In genomic region chrX:42602566-42602965, GRCh38 we compare ENCODE assay signal across 21 cellular contexts.
"Had no signal": no experiment of that assay in that cellular context is flagged by ENCODE, and none has a peak within 500 bp of the region (broad histone marks: within the 10 kb centered on the region; RNA-seq: fewer than 3 reads in every experiment).

No MANE protein-coding gene starts in this region.

- DNase-seq: effector memory CD4-positive, alpha-beta T cell; esophagus squamous epithelium; foreskin keratinocyte; head of caudate nucleus; hippocampal formation; mammary epithelial cell; mucosa of descending colon; natural killer cell; nucleus accumbens; ovary; right cardiac atrium; stimulated activated CD4-positive, alpha-beta T cell treated with anti-CD3 and anti-CD28 coated beads, Interleukin-4, amount 100 ng/mL, for 1 hour; stimulated activated CD8-positive, alpha-beta memory T cell treated with anti-CD3 and anti-CD28 coated beads, Interleukin-4, amount 100 ng/mL, for 48 hours; stimulated activated naive CD8-positive, alpha-beta T cell treated with anti-CD3 and anti-CD28 coated beads, Interleukin-15, Interleukin-2, amounts not matched to agents 100 U/mL and 50 U/mL, for 24 hours; tibial artery; upper lobe of right lung had no signal

- H3K4me3 Mint-ChIP-seq: natural killer cell; neural progenitor cell; stimulated activated effector memory CD8-positive, alpha-beta T cell treated with anti-CD3 and anti-CD28 coated beads, Interleukin-12 subunit alpha, Interleukin-12 subunit beta, amount 100 ng/mL, for 72 hours had no signal

- H3K9ac ChIP-seq: neural progenitor cell had no signal

- H2AFZ ChIP-seq: neural progenitor cell had no signal

- H3K27me3 Mint-ChIP-seq: progenitor cell of endocrine pancreas had no signal

- H3K9me3 Mint-ChIP-seq: natural killer cell; neural progenitor cell; stimulated activated effector memory CD8-positive, alpha-beta T cell treated with anti-CD3 and anti-CD28 coated beads, Interleukin-12 subunit alpha, Interleukin-12 subunit beta, amount 100 ng/mL, for 72 hours had no signal

- H3K4me2 ChIP-seq: neural progenitor cell had no signal

- H3K27ac Mint-ChIP-seq: natural killer cell; neural progenitor cell; stimulated activated effector memory CD8-positive, alpha-beta T cell treated with anti-CD3 and anti-CD28 coated beads, Interleukin-12 subunit alpha, Interleukin-12 subunit beta, amount 100 ng/mL, for 72 hours had no signal

- H3K4me1 ChIP-seq: foreskin keratinocyte, tibial artery, upper lobe of right lung, vagina had no signal

- H3K4me1 Mint-ChIP-seq: natural killer cell; stimulated activated effector memory CD8-positive, alpha-beta T cell treated with anti-CD3 and anti-CD28 coated beads, Interleukin-12 subunit alpha, Interleukin-12 subunit beta, amount 100 ng/mL, for 72 hours had no signal

- H3K9me3 ChIP-seq: esophagus squamous epithelium, mucosa of descending colon, ovary, tibial artery, upper lobe of right lung, vagina had no signal

- H3K27ac ChIP-seq: epithelial cell of prostate, esophagus squamous epithelium, foreskin keratinocyte, neural progenitor cell, ovary, tibial artery, upper lobe of right lung, vagina had no signal

- H3K36me3 Mint-ChIP-seq: natural killer cell; neural progenitor cell; stimulated activated effector memory CD8-positive, alpha-beta T cell treated with anti-CD3 and anti-CD28 coated beads, Interleukin-12 subunit alpha, Interleukin-12 subunit beta, amount 100 ng/mL, for 72 hours had no signal

- H3K4me3 ChIP-seq: esophagus squamous epithelium, mucosa of descending colon, neural progenitor cell, ovary, tibial artery, upper lobe of right lung, vagina had no signal

- H3K36me3 ChIP-seq: esophagus squamous epithelium, neural progenitor cell, ovary, tibial artery, upper lobe of right lung, vagina had no signal

- H3K27me3 ChIP-seq: esophagus squamous epithelium, foreskin keratinocyte, neural progenitor cell, ovary, tibial artery, upper lobe of right lung, vagina had no signal

- ATAC-seq: foreskin keratinocyte; mucosa of descending colon; natural killer cell; right cardiac atrium; stimulated activated effector memory CD8-positive, alpha-beta T cell treated with anti-CD3 and anti-CD28 coated beads, Interleukin-12 subunit alpha, Interleukin-12 subunit beta, amount 100 ng/mL, for 72 hours; stimulated activated naive CD8-positive, alpha-beta T cell treated with anti-CD3 and anti-CD28 coated beads, Interleukin-15, Interleukin-2, amounts not matched to agents 100 U/mL and 50 U/mL, for 24 hours; upper lobe of right lung had no signal
